In genomic region chr14:100440758-100441203, GRCh38 we compare ENCODE assay signal across 9 cellular contexts.
A peak's percentile ranks its signal among the peaks of the same experiment; 100 is the strongest.
DNase-seq lines count a peak whose midpoint lies in the region; ATAC-seq and TF ChIP-seq lines count a peak whose summit lies in the region.
"Had no signal": no experiment of that assay in that cellular context is flagged by ENCODE, and none has a peak within 500 bp of the region (broad histone marks: within the 10 kb centered on the region; RNA-seq: fewer than 3 reads in every experiment).

No MANE protein-coding gene starts in this region.

- peak; percentile 28; the same call in 1 of the 2 replicates for TF ChIP-seq CTCF in BE2C (IDR thresholded peaks at IDR 0.05; ENCODE audit: low read depth, low read length)
- TF ChIP-seq CTCF in RWPE1 (conservative IDR thresholded peaks at IDR 0.05; ENCODE audit: low read depth): no peak

- H3K27me3 ChIP-seq in BE2C (no peaks in the 10 kb centered on the region), mucosa of rectum (ENCODE audit: control insufficient read depth in 2 of 2, insufficient read depth in 2 of 2, low read length in 2 of 2) (no peaks in the 10 kb centered on the region)

- H3K4me3 ChIP-seq in BE2C (ENCODE audit: low read depth, low read length) (peak overlapping the region; percentile 9), mucosa of rectum (ENCODE audit: low read length in 2 of 2) (no peak overlapping the region)

- peak overlapping the region; percentile 91 for H3K27ac ChIP-seq in RWPE1
- peak overlapping the region; percentile 78 for H3K27ac ChIP-seq in cingulate gyrus (ENCODE audit: low read depth, low read length)
- H3K27ac ChIP-seq in mucosa of rectum (ENCODE audit: low read depth in 2 of 2, low read length in 2 of 2): peak overlapping the region; percentile 81 to 89

- CTCF ChIA-PET in RWPE1 (lab: Yijun Ruan, JAX): interaction anchor here (0.6 to 4.4 kb wide), 9 partner anchors 12 to 222 kb away, joined by 3 to 35 read pairs (median 4); no protein-coding TSS in a partner anchor

- peak overlapping the region in 1 of 2 donors; percentile 57 for H3K9ac ChIP-seq in mucosa of rectum (ENCODE audit: low read depth in 1 of 2, low read length in 2 of 2)

- no peaks in the 10 kb centered on the region for H3K9me3 ChIP-seq in BE2C
- H3K9me3 ChIP-seq in mucosa of rectum (ENCODE audit: control insufficient read depth in 2 of 2, low read length in 2 of 2): no peaks in the 10 kb centered on the region

- H3K36me3 ChIP-seq in BE2C (no peaks in the 10 kb centered on the region), mucosa of rectum (ENCODE audit: control insufficient read depth in 2 of 2, insufficient read depth in 2 of 2, low read length in 2 of 2) (no peaks in the 10 kb centered on the region)

- H3K4me1 ChIP-seq in BE2C (peaks cover 77% of the 10 kb centered on the region), mucosa of rectum (ENCODE audit: control insufficient read depth in 2 of 2, insufficient read depth in 2 of 2, low read length in 2 of 2) (peaks cover 42 to 49% of the 10 kb centered on the region in 2 donors)

- no peak for ATAC-seq in HG03045 (IDR thresholded peaks at IDR 0.05; ENCODE audit: unreplicated experiment)

- DNase-seq in BE2C (peak; percentile 82), RWPE1 (ENCODE audit: low spot score) (no peak), HuH-7.5 (ENCODE audit: low spot score) (no peak), epidermal melanocyte (ENCODE audit: insufficient read length, low spot score) (no peak), amniotic stem cell (lab: John Stamatoyannopoulos, UW) (no peak)
- DNase-seq: SIG-M5 had no signal

- POLR2A ChIA-PET in RWPE1 (lab: Yijun Ruan, JAX; ENCODE audit: low non-redundant PET): no interaction called here
